In the genomic region with DNA sequence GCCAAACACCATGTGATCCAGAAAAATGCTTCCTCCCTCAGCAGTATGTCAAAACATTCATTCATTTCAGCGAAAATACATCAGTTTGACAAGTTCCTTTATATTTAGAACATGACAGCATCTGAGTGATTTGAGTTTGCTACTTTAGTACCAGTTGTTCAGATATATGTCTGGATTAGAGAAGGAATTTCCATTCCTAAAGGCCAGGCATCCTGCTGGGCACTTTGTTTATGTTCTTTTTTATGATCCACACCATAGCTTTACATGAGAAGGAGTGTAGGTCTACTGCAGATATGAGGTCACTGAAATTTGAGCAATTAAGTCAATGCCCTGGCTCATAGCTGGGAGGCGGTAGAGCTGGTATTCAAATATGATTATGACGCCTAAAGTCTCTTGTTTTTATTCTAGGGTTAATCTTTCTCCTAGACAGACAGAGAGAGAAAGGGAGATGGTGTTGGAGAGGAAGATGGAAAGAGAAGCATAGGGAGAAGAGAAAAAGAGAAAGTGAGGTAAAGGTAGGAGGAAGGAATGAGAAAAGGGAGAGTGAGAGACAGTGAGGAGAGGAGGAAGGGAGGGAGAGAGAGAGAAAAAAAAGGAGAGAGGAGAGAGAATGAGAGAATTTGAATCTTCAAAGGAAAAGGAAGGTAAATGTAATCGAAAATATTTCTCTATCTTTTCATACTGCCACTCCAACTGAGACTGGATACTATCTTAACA, we compare ENCODE assay signal across 20 cellular contexts.
DNase-seq lines count a peak whose midpoint lies in the region; ATAC-seq and TF ChIP-seq lines count a peak whose summit lies in the region.
"Had no signal": no experiment of that assay in that cellular context is flagged by ENCODE, and none has a peak within 500 bp of the region (broad histone marks: within the 10 kb centered on the region; RNA-seq: fewer than 3 reads in every experiment).

No MANE protein-coding gene starts in this region.

- peaks cover 11% of the 10 kb centered on the region for H3K4me1 Mint-ChIP-seq in nephron progenitor cell
- no peaks in the 10 kb centered on the region for H3K4me1 Mint-ChIP-seq in activated CD8-positive, alpha-beta memory T cell treated with anti-CD3 and anti-CD28 coated beads, Interleukin-2, amount 10 ng/mL, durations not matched to agents 7 days and 5 days
- H3K4me1 Mint-ChIP-seq: CD14-positive monocyte; CD8-positive, alpha-beta memory T cell had no signal

- H3K9me3 Mint-ChIP-seq in nephron progenitor cell: no peaks in the 10 kb centered on the region
- H3K9me3 Mint-ChIP-seq in activated CD8-positive, alpha-beta memory T cell treated with anti-CD3 and anti-CD28 coated beads, Interleukin-2, amount 10 ng/mL, durations not matched to agents 7 days and 5 days (ENCODE audit: low read depth): no peaks in the 10 kb centered on the region
- H3K9me3 Mint-ChIP-seq: CD4-positive, alpha-beta T cell; GM23338; H9 had no signal

- no peak for ATAC-seq in activated CD8-positive, alpha-beta memory T cell treated with anti-CD3 and anti-CD28 coated beads, Interleukin-2, amount 10 ng/mL, durations not matched to agents 7 days and 5 days
- ATAC-seq in HG02798 (IDR thresholded peaks at IDR 0.05; ENCODE audit: poor library complexity, unreplicated experiment): no peak
- ATAC-seq in HG03095 (IDR thresholded peaks at IDR 0.05; ENCODE audit: unreplicated experiment): no peak
- ATAC-seq: A549, GM23338, HCT116 had no signal

- CTCF ChIA-PET in HEK293T (lab: Yijun Ruan, JAX): interaction anchor here (0.7 kb wide), 1 partner anchor 889 kb away, joined by 4 read pairs; no protein-coding TSS in a partner anchor
- CTCF ChIA-PET in activated CD8-positive, alpha-beta memory T cell treated with anti-CD3 and anti-CD28 coated beads, Interleukin-2, amount 10 ng/mL, durations not matched to agents 7 days and 5 days (lab: Charles Lee): no interaction called here

- POLR2A ChIA-PET in HEK293T (lab: Yijun Ruan, JAX): no interaction called here

- DNase-seq in Daoy (ENCODE audit: low read depth): peak; percentile 14
- DNase-seq in HEK293T (ENCODE audit: extremely low spot score): peak; percentile 53
- no peak for DNase-seq in nephron progenitor cell
- no peak for DNase-seq in activated CD8-positive, alpha-beta memory T cell treated with anti-CD3 and anti-CD28 coated beads, Interleukin-2, amount 10 ng/mL, durations not matched to agents 7 days and 5 days
- DNase-seq: 8988T; ACHN; AML-193; BE2C; CD4-positive, alpha-beta T cell; CD8-positive, alpha-beta memory T cell; DMS 273 treated with DMSO at 0.1 percent for 48 hours; DMS79; GF-D8; H9 had no signal

- no peak overlapping the region for H3K4me3 Mint-ChIP-seq in nephron progenitor cell
- no peak overlapping the region for H3K4me3 Mint-ChIP-seq in activated CD8-positive, alpha-beta memory T cell treated with anti-CD3 and anti-CD28 coated beads, Interleukin-2, amount 10 ng/mL, durations not matched to agents 7 days and 5 days
- H3K4me3 Mint-ChIP-seq: CD14-positive monocyte; CD4-positive, alpha-beta T cell; CD8-positive, alpha-beta memory T cell; GM23338; H9 had no signal

- TF ChIP-seq CTCF in nephron progenitor cell (IDR thresholded peaks at IDR 0.05): no peak

- no peaks in the 10 kb centered on the region for H3K36me3 Mint-ChIP-seq in nephron progenitor cell (ENCODE audit: low read depth)
- no peaks in the 10 kb centered on the region for H3K36me3 Mint-ChIP-seq in activated CD8-positive, alpha-beta memory T cell treated with anti-CD3 and anti-CD28 coated beads, Interleukin-2, amount 10 ng/mL, durations not matched to agents 7 days and 5 days
- H3K36me3 Mint-ChIP-seq: CD14-positive monocyte; CD8-positive, alpha-beta memory T cell had no signal

- peak overlapping the region; percentile 1 for H3K27ac Mint-ChIP-seq in nephron progenitor cell
- no peak overlapping the region for H3K27ac Mint-ChIP-seq in activated CD8-positive, alpha-beta memory T cell treated with anti-CD3 and anti-CD28 coated beads, Interleukin-2, amount 10 ng/mL, durations not matched to agents 7 days and 5 days
- H3K27ac Mint-ChIP-seq: CD14-positive monocyte; CD4-positive, alpha-beta T cell; CD8-positive, alpha-beta memory T cell; GM23338 had no signal

- no peaks in the 10 kb centered on the region for H3K27me3 Mint-ChIP-seq in nephron progenitor cell (ENCODE audit: low read depth, poor library complexity)
- no peaks in the 10 kb centered on the region for H3K27me3 Mint-ChIP-seq in activated CD8-positive, alpha-beta memory T cell treated with anti-CD3 and anti-CD28 coated beads, Interleukin-2, amount 10 ng/mL, durations not matched to agents 7 days and 5 days
- H3K27me3 Mint-ChIP-seq: CD4-positive, alpha-beta T cell; CD8-positive, alpha-beta memory T cell had no signal

TF ChIP-seq in HEK293T, 16 proteins besides CTCF, POLR2A, EP300 and RAD21:
- TF ChIP-seq ELF4 (IDR thresholded peaks at IDR 0.05): no peak
- no peak for TF ChIP-seq BHLHE40 (IDR thresholded peaks at IDR 0.05; ENCODE audit: borderline replicate concordance)
- TF ChIP-seq LEF1 (IDR thresholded peaks at IDR 0.05; ENCODE audit: borderline replicate concordance): no peak
- no peak for TF ChIP-seq FOXM1 (IDR thresholded peaks at IDR 0.05; ENCODE audit: borderline replicate concordance)
- 0 out of 2 replicates have a peak, but pooled peaks have one; percentile 7 for TF ChIP-seq L3MBTL2 (conservative IDR thresholded peaks at IDR 0.05)
- TF ChIP-seq PKNOX1 (IDR thresholded peaks at IDR 0.05): peak; percentile 85
- no peak for TF ChIP-seq TARDBP (IDR thresholded peaks at IDR 0.05)
- no peak; the same call in 1 of the 2 replicates for TF ChIP-seq FOXK2 (IDR thresholded peaks at IDR 0.05)
- TF ChIP-seq SP1 (IDR thresholded peaks at IDR 0.05): no peak
- peak; percentile 80; the same call in 1 of the 2 replicates for TF ChIP-seq CTBP1 (IDR thresholded peaks at IDR 0.05; ENCODE audit: borderline replicate concordance)
- TF ChIP-seq NFRKB (IDR thresholded peaks at IDR 0.05): no peak
- TF ChIP-seq ARNT (IDR thresholded peaks at IDR 0.05): no peak
- no peak for TF ChIP-seq SUZ12 (IDR thresholded peaks at IDR 0.05)
- no peak for TF ChIP-seq FOXA1 (IDR thresholded peaks at IDR 0.05)
- TF ChIP-seq HDGF (IDR thresholded peaks at IDR 0.05; ENCODE audit: borderline replicate concordance): no peak
- TF ChIP-seq ZNF384 (IDR thresholded peaks at IDR 0.05): peak; percentile 44; the same call in 1 of the 2 replicates
TF ChIP-seq in HEK293T: peak in this region for 4.

Comparison
In these comparisons a context has a peak if more than half of its experiments do, and no peak if none do; other contexts are left out.
1. DNase-seq: peak in Daoy (single experiment) and HEK293T (single experiment); none in nephron progenitor cell (single experiment) and activated CD8-positive, alpha-beta memory T cell treated with anti-CD3 and anti-CD28 coated beads, Interleukin-2, amount 10 ng/mL, durations not matched to agents 7 days and 5 days (single experiment).